9 cellular contexts compared by ENCODE assay signal in the genomic region with DNA sequence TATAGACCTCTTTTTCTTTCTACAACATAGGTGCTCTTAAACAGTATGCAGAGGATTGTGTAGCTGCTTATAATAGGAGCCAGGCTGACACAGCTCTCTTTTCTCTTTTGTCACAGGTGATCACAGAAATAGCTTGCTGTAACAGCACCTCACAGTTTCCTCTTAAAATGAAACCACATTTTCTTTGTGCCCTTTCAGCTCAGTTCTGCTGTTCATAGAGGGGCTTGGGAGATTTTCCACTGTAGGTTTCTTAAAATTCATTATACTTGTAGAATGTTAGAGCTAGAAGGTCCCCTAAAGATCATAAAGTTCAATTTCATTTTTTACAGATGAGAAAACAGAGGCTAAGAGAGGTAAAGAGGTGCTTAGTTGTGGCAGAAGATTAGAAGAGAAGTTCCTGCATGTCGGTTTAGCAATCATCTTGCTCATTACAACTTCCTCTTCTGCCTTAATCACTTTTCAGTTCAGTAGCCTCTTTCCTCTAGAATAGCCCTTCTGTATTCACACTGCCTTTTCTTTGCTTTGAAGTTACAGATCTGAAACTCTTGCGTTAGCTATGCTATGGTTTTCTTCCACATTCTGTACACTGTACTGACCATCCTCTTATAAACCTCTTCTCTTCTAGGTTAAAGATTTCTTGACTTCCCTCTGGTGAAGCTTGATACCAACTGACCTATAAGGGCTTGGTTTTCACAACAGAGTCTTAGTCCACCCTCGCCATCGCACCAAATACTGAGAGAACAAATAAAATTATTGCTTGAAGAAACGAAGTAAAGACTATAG. TPM values are rescaled to one million over a fixed set of nuclear protein-coding genes. Genes with fewer than 3 reads are reported as not detected.
A peak's percentile ranks its signal among the peaks of the same experiment; 100 is the strongest.
DNase-seq lines count a peak whose midpoint lies in the region; ATAC-seq and TF ChIP-seq lines count a peak whose summit lies in the region.
"Had no signal": no experiment of that assay in that cellular context is flagged by ENCODE, and none has a peak within 500 bp of the region (broad histone marks: within the 10 kb centered on the region; RNA-seq: fewer than 3 reads in every experiment).

No MANE protein-coding gene starts in this region.

- peak overlapping the region; percentile 69 to 88 (median 84) for H3K4me3 Mint-ChIP-seq in CD4-positive, alpha-beta memory T cell
- H3K4me3 Mint-ChIP-seq in activated naive CD8-positive, alpha-beta T cell treated with anti-CD3 and anti-CD28 coated beads for 36 hours = peak overlapping the region; percentile 44

- H3K27me3 Mint-ChIP-seq in CD4-positive, alpha-beta memory T cell = no peaks in the 10 kb centered on the region
- no peaks in the 10 kb centered on the region for H3K27me3 Mint-ChIP-seq in activated naive CD8-positive, alpha-beta T cell treated with anti-CD3 and anti-CD28 coated beads for 36 hours

- no peaks in the 10 kb centered on the region for H3K9me3 ChIP-seq in CD4-positive, alpha-beta memory T cell (ENCODE audit: control insufficient read depth in 1 of 2, low read length in 2 of 2)
- H3K9me3 ChIP-seq: pancreas had no signal

- peaks cover 95% of the 10 kb centered on the region for H3K4me1 ChIP-seq in CD4-positive, alpha-beta memory T cell (ENCODE audit: insufficient read depth, low read length)
- H3K4me1 ChIP-seq: pancreas had no signal

- H3K9me3 Mint-ChIP-seq in CD4-positive, alpha-beta memory T cell = peaks cover 0 to 7% (median 0%) of the 10 kb centered on the region in 8 donors
- H3K9me3 Mint-ChIP-seq in activated naive CD8-positive, alpha-beta T cell treated with anti-CD3 and anti-CD28 coated beads for 36 hours = peaks cover 9% of the 10 kb centered on the region

- TF ChIP-seq POLR2A in erythroblast (IDR thresholded peaks at IDR 0.05; ENCODE audit: low read length) = no peak

- peak overlapping the region; percentile 2 to 18 for H3K4me3 ChIP-seq in CD4-positive, alpha-beta memory T cell (ENCODE audit: low read length in 2 of 2)
- H3K4me3 ChIP-seq: pancreas had no signal

- H3K4me1 Mint-ChIP-seq in CD4-positive, alpha-beta memory T cell = peaks cover 80 to 100% (median 93%) of the 10 kb centered on the region in 4 donors
- peaks cover 94% of the 10 kb centered on the region for H3K4me1 Mint-ChIP-seq in activated naive CD8-positive, alpha-beta T cell treated with anti-CD3 and anti-CD28 coated beads for 36 hours

- POLR2A ChIA-PET in CD4-positive, alpha-beta memory T cell (lab: Charles Lee; ENCODE audit: partially characterized antibody) = interaction anchor here (0.9 to 5.9 kb wide), 13 partner anchors 8 to 172 kb away, joined by 3 to 158 read pairs (median 10); a partner anchor contains a TSS

- CTCF ChIA-PET in CD4-positive, alpha-beta memory T cell (lab: Charles Lee; ENCODE audit: partially characterized antibody) = interaction anchor here (1.0 to 3.0 kb wide), 8 partner anchors 8 to 105 kb away, joined by 3 to 16 read pairs (median 8); a partner anchor contains a TSS

- peak overlapping the region; percentile 87 to 97 (median 94) for H3K27ac Mint-ChIP-seq in CD4-positive, alpha-beta memory T cell
- H3K27ac Mint-ChIP-seq in activated naive CD8-positive, alpha-beta T cell treated with anti-CD3 and anti-CD28 coated beads for 36 hours = peak overlapping the region; percentile 93

- intact Hi-C loops in CD4-positive, alpha-beta memory T cell (cut with micrococcal nuclease) = loop anchor here (1.0 to 5.0 kb wide), 2 partner anchors 10 to 172 kb away; a partner anchor contains a TSS

- no peaks in the 10 kb centered on the region for H3K36me3 ChIP-seq in CD4-positive, alpha-beta memory T cell (ENCODE audit: insufficient read depth, low read length)

- DNase-seq in CD4-positive, alpha-beta memory T cell = peak; percentile 59 to 78 (median 62)
- DNase-seq in activated naive CD8-positive, alpha-beta T cell treated with anti-CD3 and anti-CD28 coated beads for 36 hours = no peak
- DNase-seq in G401 (ENCODE audit: low spot score) = no peak
- DNase-seq in NCI-H146 (lab: John Stamatoyannopoulos, UW) = no peak
- no peak for DNase-seq in retina
- DNase-seq in erythroblast (lab: John Stamatoyannopoulos, UW) = no peak
- DNase-seq: pancreas had no signal

- H3K36me3 Mint-ChIP-seq in CD4-positive, alpha-beta memory T cell = peaks cover 22 to 24% of the 10 kb centered on the region in 2 donors
- peaks cover 65% of the 10 kb centered on the region for H3K36me3 Mint-ChIP-seq in activated naive CD8-positive, alpha-beta T cell treated with anti-CD3 and anti-CD28 coated beads for 36 hours

- in situ Hi-C loops in G401 (cut with HindIII; ENCODE audit: low sequenced_read_pairs) = no loop called here

- ATAC-seq in GM19452 (IDR thresholded peaks at IDR 0.05; ENCODE audit: unreplicated experiment) (peak; percentile 65), HG03457 (IDR thresholded peaks at IDR 0.05; ENCODE audit: unreplicated experiment) (peak; percentile 43)

- H3K27me3 ChIP-seq in CD4-positive, alpha-beta memory T cell (ENCODE audit: insufficient read depth, low read length) = no peaks in the 10 kb centered on the region
- H3K27me3 ChIP-seq: pancreas had no signal

- peak overlapping the region; percentile 66 for H3K27ac ChIP-seq in CD4-positive, alpha-beta memory T cell (ENCODE audit: low read depth, low read length)
- H3K27ac ChIP-seq: pancreas had no signal

RNA-seq across cellular contexts. Expression of a gene that starts 35.1 kb away (rescaled TPM):
- total RNA-seq in CD4-positive, alpha-beta memory T cell = 10 to 100 TPM; 80.1 to 80.5 TPM
- 10 to 100 TPM; 38.5 to 46.4 TPM for polyA plus RNA-seq in CD4-positive, alpha-beta memory T cell
- total RNA-seq in activated naive CD8-positive, alpha-beta T cell treated with anti-CD3 and anti-CD28 coated beads for 36 hours = 10 to 100 TPM; 35.0 to 36.5 TPM
- total RNA-seq in G401 (2014; rRNA removed; shearing (Covaris generic)) = 1.2 and 1.8 TPM in 2 replicates

Comparison
In these comparisons a context has a peak if more than half of its experiments do, and no peak if none do; other contexts are left out.
1. DNase-seq: peak in CD4-positive, alpha-beta memory T cell (5 of 5); none in activated naive CD8-positive, alpha-beta T cell treated with anti-CD3 and anti-CD28 coated beads for 36 hours (single experiment), G401 (single experiment), NCI-H146 (single experiment), retina (single experiment) and erythroblast (0 of 2).
2. RNA of a gene that starts 35.1 kb away (total RNA-seq): 80.1 to 80.5 TPM in CD4-positive, alpha-beta memory T cell and 35.0 to 36.5 TPM in activated naive CD8-positive, alpha-beta T cell treated with anti-CD3 and anti-CD28 coated beads for 36 hours; 1.2 to 1.8 TPM in G401; every median in the first group is over 10 times any median in the second.